In genomic region chr2:82879803-82880202, GRCh38 we compare ENCODE assay signal across 18 cellular contexts.
"Had no signal": no experiment of that assay in that cellular context is flagged by ENCODE, and none has a peak within 500 bp of the region (broad histone marks: within the 10 kb centered on the region; RNA-seq: fewer than 3 reads in every experiment).

No MANE protein-coding gene starts in this region.

- H3K27ac Mint-ChIP-seq: natural killer cell treated with Interleukin-12 subunit alpha and Interleukin-12 subunit beta and Interleukin-15 and Interleukin-18, amount 100 ng/mL, for 72 hours; neural progenitor cell had no signal

- H3K36me3 Mint-ChIP-seq: neural progenitor cell had no signal

- H3K4me3 Mint-ChIP-seq: natural killer cell treated with Interleukin-12 subunit alpha and Interleukin-12 subunit beta and Interleukin-15 and Interleukin-18, amount 100 ng/mL, for 72 hours; neural progenitor cell had no signal

- ATAC-seq: foreskin keratinocyte; left colon; left ventricle myocardium superior; natural killer cell treated with Interleukin-12 subunit alpha and Interleukin-12 subunit beta and Interleukin-15 and Interleukin-18, amount 100 ng/mL, for 72 hours; psoas muscle had no signal

- DNase-seq: cortex of kidney; effector memory CD4-positive, alpha-beta T cell; esophagus squamous epithelium; foreskin keratinocyte; head of caudate nucleus; left colon; left ventricle myocardium superior; mesenchymal stem cell; midbrain; nucleus accumbens; ovary; psoas muscle; small intestine; stimulated activated CD4-positive, alpha-beta T cell treated with anti-CD3 and anti-CD28 coated beads, Interleukin-12 subunit alpha, Interleukin-12 subunit beta, amount 100 ng/mL, for 4 hours; stimulated activated naive CD4-positive, alpha-beta T cell; trophoblast cell had no signal

- H3K9me3 Mint-ChIP-seq: neural progenitor cell had no signal

- H3K27me3 Mint-ChIP-seq: natural killer cell treated with Interleukin-12 subunit alpha and Interleukin-12 subunit beta and Interleukin-15 and Interleukin-18, amount 100 ng/mL, for 72 hours had no signal

- H3K4me1 Mint-ChIP-seq: neural progenitor cell had no signal
